1 cellular context compared by ENCODE assay signal in genomic region chr1:112673589-112674439, GRCh38.
TF ChIP-seq lines count a peak whose summit lies in the region.

No MANE protein-coding gene starts in this region.

TF ChIP-seq in HepG2, 621 proteins besides CTCF, POLR2A, EP300 and RAD21 (continued from another document):
- no peak for TF ChIP-seq MLXIP (CRISPR knock-in tag; IDR thresholded peaks at IDR 0.05; ENCODE audit: borderline replicate concordance)
